In genomic region chr6:16199792-16200191, GRCh38 we compare ENCODE assay signal across 1 cellular context.
TF ChIP-seq lines count a peak whose summit lies in the region.

No MANE protein-coding gene starts in this region.

TF ChIP-seq in H1, 55 proteins besides CTCF, POLR2A, EP300 and RAD21:
- no peak for TF ChIP-seq EZH2 (IDR thresholded peaks at IDR 0.05; ENCODE audit: low read depth, low read length, severe bottlenecking)
- no peak for TF ChIP-seq POU5F1 (IDR thresholded peaks at IDR 0.05; ENCODE audit: low read depth, low read length)
- TF ChIP-seq USF2 (IDR thresholded peaks at IDR 0.05; ENCODE audit: low read length), result no peak
- no peak for TF ChIP-seq JUN (IDR thresholded peaks at IDR 0.05; ENCODE audit: low read depth, low read length)
- TF ChIP-seq ATF3 (IDR thresholded peaks at IDR 0.05; ENCODE audit: insufficient read depth, low read depth, low read length), result no peak
- TF ChIP-seq CHD2 (IDR thresholded peaks at IDR 0.05; ENCODE audit: low read length), result no peak
- no peak for TF ChIP-seq TEAD4 (IDR thresholded peaks at IDR 0.05; ENCODE audit: low read depth, low read length)
- no peak for TF ChIP-seq ATF2 (IDR thresholded peaks at IDR 0.05; ENCODE audit: low read length)
- TF ChIP-seq SIN3A (conservative IDR thresholded peaks at IDR 0.05 in 1 of 2, IDR thresholded peaks at IDR 0.05 in 1 of 2; ENCODE audit: low read depth in 1 of 2, low read length in 2 of 2), result no peak
- TF ChIP-seq FOSL1 (IDR thresholded peaks at IDR 0.05; ENCODE audit: insufficient read depth, low read depth, low read length), result no peak
